ENCODE assay signal across 8 cellular contexts in genomic region chr12:53217049-53217929, GRCh38. TPM values are rescaled to one million over a fixed set of nuclear protein-coding genes. Genes with fewer than 3 reads are reported as not detected.
A peak's percentile ranks its signal among the peaks of the same experiment; 100 is the strongest.
DNase-seq lines count a peak whose midpoint lies in the region; ATAC-seq, FAIRE-seq and TF ChIP-seq lines count a peak whose summit lies in the region.

No MANE protein-coding gene starts in this region.

- H3K4me2 ChIP-seq in astrocyte (ENCODE audit: low read length): peak overlapping the region; percentile 100
- H3K4me2 ChIP-seq in HepG2 (ENCODE audit: low read depth, low read length): peak overlapping the region; percentile 25

- H3K9me3 ChIP-seq in astrocyte (ENCODE audit: insufficient read depth, low read depth, low read length) (no peaks in the 10 kb centered on the region), HepG2 (ENCODE audit: low read length) (no peaks in the 10 kb centered on the region), upper lobe of right lung (no peaks in the 10 kb centered on the region)

- no peak for TF ChIP-seq RAD21 in HepG2 (CRISPR knock-in tag; IDR thresholded peaks at IDR 0.05)

- no peak for ATAC-seq in HepG2
- ATAC-seq in upper lobe of right lung: no peak
- ATAC-seq in HG03354 (IDR thresholded peaks at IDR 0.05; ENCODE audit: poor library complexity, severe bottlenecking, unreplicated experiment): no peak

- H3K4me3 Mint-ChIP-seq in astrocyte (ENCODE audit: unreplicated experiment): peak overlapping the region; percentile 43

- CTCF ChIA-PET in HepG2 (lab: Yijun Ruan, JAX; ENCODE audit: low intra/inter-chr PET ratio, low total read pairs): no interaction called here

- BruUV-seq in HepG2 (replicated peaks; lab: Mats Ljungman, UMichigan): no TSS peak

- no peaks in the 10 kb centered on the region for H3K9me3 Mint-ChIP-seq in astrocyte (ENCODE audit: unreplicated experiment)

- H2AFZ ChIP-seq in astrocyte (ENCODE audit: low read depth, low read length): no peak overlapping the region
- H2AFZ ChIP-seq in HepG2 (ENCODE audit: low read length): no peak overlapping the region

- H3K36me3 Mint-ChIP-seq in astrocyte (ENCODE audit: low read depth, unreplicated experiment): peaks cover 10% of the 10 kb centered on the region

- no peak overlapping the region for H3K27ac ChIP-seq in astrocyte (ENCODE audit: low read depth, low read length)
- H3K27ac ChIP-seq in HepG2 (ENCODE audit: extremely low read length, insufficient read depth, low read length): no peak overlapping the region
- peak overlapping the region; percentile 99 for H3K27ac ChIP-seq in upper lobe of right lung

- peaks cover 38% of the 10 kb centered on the region for H3K79me2 ChIP-seq in astrocyte (ENCODE audit: insufficient read depth, low read length)
- no peaks in the 10 kb centered on the region for H3K79me2 ChIP-seq in HepG2 (ENCODE audit: insufficient read depth, low read length)

- peak overlapping the region; percentile 46 for H3K9ac ChIP-seq in astrocyte (ENCODE audit: low read length)
- no peak overlapping the region for H3K9ac ChIP-seq in HepG2 (ENCODE audit: insufficient read depth, low read depth, low read length)

- TF ChIP-seq EP300 in HepG2 (IDR thresholded peaks at IDR 0.05; ENCODE audit: low read depth in 2 of 2, low read length in 2 of 2) (no peak), HepG2 (CRISPR knock-in tag; IDR thresholded peaks at IDR 0.05; ENCODE audit: borderline replicate concordance) (no peak)

- H3K27ac Mint-ChIP-seq in astrocyte (ENCODE audit: unreplicated experiment): no peak overlapping the region

- H3K36me3 ChIP-seq in astrocyte (ENCODE audit: insufficient read depth, low read length) (no peaks in the 10 kb centered on the region), HepG2 (replicated peaks in 1 of 2; ENCODE audit: control insufficient read depth in 1 of 2, insufficient read depth in 2 of 2, low read length in 2 of 2) (no peaks in the 10 kb centered on the region; a peak in 1 of 5 replicates), upper lobe of right lung (peaks cover 29% of the 10 kb centered on the region)

- no peak for TF ChIP-seq CTCF in astrocyte (IDR thresholded peaks at IDR 0.05; ENCODE audit: insufficient read depth, low read depth, low read length)
- TF ChIP-seq CTCF in HepG2 (CRISPR knock-in tag; IDR thresholded peaks at IDR 0.05): no peak
- no peak for TF ChIP-seq CTCF in upper lobe of right lung (IDR thresholded peaks at IDR 0.05)

- FAIRE-seq in astrocyte (lab: Jason Lieb, UNC): no peak
- FAIRE-seq in HepG2 (lab: Jason Lieb, UNC): no peak

- H4K20me1 ChIP-seq in astrocyte (ENCODE audit: insufficient read depth, low read length) (peaks cover 41% of the 10 kb centered on the region), HepG2 (ENCODE audit: insufficient read depth, low read length) (no peaks in the 10 kb centered on the region)

- DNase-seq in 8988T (peak; percentile 73), M059J (ENCODE audit: low read depth) (peak; percentile 56), astrocyte (ENCODE audit: low read depth) (no peak), HepG2 (ENCODE audit: low spot score) (no peak), upper lobe of right lung (peak; percentile 77), germinal center (ENCODE audit: low spot score) (no peak), SIG-M5 (lab: John Stamatoyannopoulos, UW) (no peak)

- H3K27me3 ChIP-seq in astrocyte (ENCODE audit: insufficient read depth, low read length) (no peaks in the 10 kb centered on the region), HepG2 (ENCODE audit: control insufficient read depth in 1 of 2, insufficient read depth in 2 of 2, low read length in 2 of 2) (peaks cover 0 to 8% of the 10 kb centered on the region in 2 experiments; a peak in 2 of 5 replicates), upper lobe of right lung (no peaks in the 10 kb centered on the region)

- in situ Hi-C loops in HepG2 (cut with HindIII; ENCODE audit: extremely low pct_ligation_motif_present, low pct_unique_long_range_greater_than_20kb): loop anchor here (5.0 kb wide), 1 partner anchor 50 kb away; the partner anchor contains the start of gene ESPL1

- POLR2A ChIA-PET in HepG2 (lab: Yijun Ruan, JAX): interaction anchor here (0.6 to 3.6 kb wide), 4 partner anchors 34 to 104 kb away, joined by 3 to 8 read pairs (median 6); partner anchors contain the start of gene PFDN5

- TF ChIP-seq POLR2A in HepG2 (IDR thresholded peaks at IDR 0.05; ENCODE audit: insufficient read depth in 1 of 2, low read depth in 2 of 2, low read length in 2 of 2): no peak

- H3K4me3 ChIP-seq in astrocyte (ENCODE audit: insufficient read depth, low read depth, low read length) (no peak overlapping the region), HepG2 (replicated peaks in 1 of 3; ENCODE audit: insufficient read depth in 1 of 3, low read depth in 2 of 3, low read length in 3 of 3) (no peak overlapping the region), upper lobe of right lung (peak overlapping the region; percentile 79)

- intact Hi-C loops in HepG2 (cut with micrococcal nuclease; ENCODE audit: unreplicated experiment): no loop called here
- intact Hi-C loops in upper lobe of right lung (cut with DNase I): loop anchor here (10.0 kb wide), 1 partner anchor 68 kb away; no protein-coding TSS in a partner anchor

- H3K4me1 ChIP-seq in astrocyte (ENCODE audit: insufficient read depth, low read length) (peaks cover 42% of the 10 kb centered on the region), HepG2 (ENCODE audit: insufficient read depth, low read length) (peaks cover 44% of the 10 kb centered on the region), upper lobe of right lung (peaks cover 63% of the 10 kb centered on the region)

- WGBS in HepG2 (ENCODE audit: low lambda C conversion rate): 40% methylated on average over 20 of the region's 20 CpGs

- H3K27me3 Mint-ChIP-seq in astrocyte (ENCODE audit: low read depth, unreplicated experiment): peaks cover 8% of the 10 kb centered on the region

- peaks cover 29% of the 10 kb centered on the region for H3K4me1 Mint-ChIP-seq in astrocyte (ENCODE audit: low read depth, unreplicated experiment)

RNA-seq across cellular contexts. Expression of gene ITGB7, which starts 10.2 kb away (rescaled TPM):
- not detected in 2 replicates for total RNA-seq in M059J (2014; rRNA removed; shearing (Covaris generic))
- total RNA-seq in astrocyte (0.79 and 1.3 TPM in 2 replicates), HepG2 (2016; rRNA removed; fragmentation: Illumina TruSeq; extraction: Trizol) (0.13 and 0.18 TPM in 2 replicates), upper lobe of right lung (7.7 TPM)
- not detected in 2 replicates for total RNA-seq in HepG2 (2016; cell fraction: cytosol; rRNA removed; fragmentation: Illumina TruSeq; extraction: Trizol; ENCODE audit: low read depth)
- total RNA-seq in HepG2 (2016; cell fraction: insoluble cytoplasmic fraction; rRNA removed; fragmentation: Illumina TruSeq; extraction: Trizol): 0.32 TPM in 1 of 2 replicates, not detected in the other
- not detected in 2 replicates for total RNA-seq in HepG2 (2016; cell fraction: membrane; rRNA removed; fragmentation: Illumina TruSeq; extraction: Trizol)
- total RNA-seq in HepG2 (2016; cell fraction: nucleus; rRNA removed; fragmentation: Illumina TruSeq; extraction: Trizol): not detected in 2 replicates
- polyA plus RNA-seq in HepG2 (2011; rRNA removed): 0.14 and 0.16 TPM in 2 replicates
- 0.09 and 0.13 TPM in 2 replicates for polyA plus RNA-seq in HepG2 (2011; cell fraction: cytosol; rRNA removed)
- 0.39 and 0.40 TPM in 2 replicates for polyA plus RNA-seq in HepG2 (2011; cell fraction: nucleus; rRNA removed)
- 0.20 and 0.30 TPM in 2 replicates for polyA plus RNA-seq in HepG2 (2012)
- polyA plus RNA-seq in HepG2 (2016; cell fraction: cytosol; fragmentation: Illumina TruSeq; extraction: Trizol; ENCODE audit: low read depth): not detected in 2 replicates
- 0.33 TPM in 1 of 2 replicates, not detected in the other for polyA plus RNA-seq in HepG2 (2016; cell fraction: insoluble cytoplasmic fraction; fragmentation: Illumina TruSeq; extraction: Trizol; ENCODE audit: low read depth)
- polyA plus RNA-seq in HepG2 (2016; cell fraction: membrane; fragmentation: Illumina TruSeq; extraction: Trizol; ENCODE audit: low read depth): not detected in 2 replicates
- 0.20 TPM in 1 of 2 replicates, not detected in the other for polyA plus RNA-seq in HepG2 (2016; cell fraction: nucleus; fragmentation: Illumina TruSeq; extraction: Trizol; ENCODE audit: insufficient read depth, low read depth)
- 0.40 and 2.6 TPM in 2 replicates for polyA minus RNA-seq in HepG2 (2011; rRNA and poly(A)+ RNA removed; ENCODE audit: low replicate concordance)
- not detected in 2 replicates for polyA minus RNA-seq in HepG2 (2011; cell fraction: cytosol; rRNA and poly(A)+ RNA removed)
- not detected in 2 replicates for polyA minus RNA-seq in HepG2 (2011; cell fraction: nucleus; rRNA and poly(A)+ RNA removed)

RNA-seq across cellular contexts. Expression of gene RARG, which starts 14.7 kb away (rescaled TPM):
- total RNA-seq in M059J (2014; rRNA removed; shearing (Covaris generic)): 16.7 and 22.1 TPM in 2 replicates
- total RNA-seq in astrocyte: 10.1 and 11.7 TPM in 2 replicates
- 0.77 and 0.91 TPM in 2 replicates for total RNA-seq in HepG2 (2016; rRNA removed; fragmentation: Illumina TruSeq; extraction: Trizol)
- total RNA-seq in HepG2 (2016; cell fraction: cytosol; rRNA removed; fragmentation: Illumina TruSeq; extraction: Trizol; ENCODE audit: low read depth): 0.18 and 0.91 TPM in 2 replicates
- total RNA-seq in HepG2 (2016; cell fraction: insoluble cytoplasmic fraction; rRNA removed; fragmentation: Illumina TruSeq; extraction: Trizol): 0.49 and 1.3 TPM in 2 replicates
- total RNA-seq in HepG2 (2016; cell fraction: membrane; rRNA removed; fragmentation: Illumina TruSeq; extraction: Trizol): 0.90 and 1.1 TPM in 2 replicates
- total RNA-seq in HepG2 (2016; cell fraction: nucleus; rRNA removed; fragmentation: Illumina TruSeq; extraction: Trizol): 0.72 and 1.5 TPM in 2 replicates
- 1.5 and 1.6 TPM in 2 replicates for polyA plus RNA-seq in HepG2 (2011; rRNA removed)
- polyA plus RNA-seq in HepG2 (2011; cell fraction: cytosol; rRNA removed): 0.87 and 1.9 TPM in 2 replicates
- polyA plus RNA-seq in HepG2 (2011; cell fraction: nucleus; rRNA removed): 3.2 and 4.1 TPM in 2 replicates
- 0.89 and 0.92 TPM in 2 replicates for polyA plus RNA-seq in HepG2 (2012)
- polyA plus RNA-seq in HepG2 (2016; cell fraction: cytosol; fragmentation: Illumina TruSeq; extraction: Trizol; ENCODE audit: low read depth): 0.21 and 0.27 TPM in 2 replicates
- polyA plus RNA-seq in HepG2 (2016; cell fraction: insoluble cytoplasmic fraction; fragmentation: Illumina TruSeq; extraction: Trizol; ENCODE audit: low read depth): 1.0 and 1.1 TPM in 2 replicates
- polyA plus RNA-seq in HepG2 (2016; cell fraction: membrane; fragmentation: Illumina TruSeq; extraction: Trizol; ENCODE audit: low read depth): 0.57 and 0.81 TPM in 2 replicates
- polyA plus RNA-seq in HepG2 (2016; cell fraction: nucleus; fragmentation: Illumina TruSeq; extraction: Trizol; ENCODE audit: insufficient read depth, low read depth): 2.2 and 2.3 TPM in 2 replicates
- 4.0 and 33.4 TPM in 2 replicates for polyA minus RNA-seq in HepG2 (2011; rRNA and poly(A)+ RNA removed; ENCODE audit: low replicate concordance)
- 0.99 and 1.1 TPM in 2 replicates for polyA minus RNA-seq in HepG2 (2011; cell fraction: cytosol; rRNA and poly(A)+ RNA removed)
- 0.25 and 1.7 TPM in 2 replicates for polyA minus RNA-seq in HepG2 (2011; cell fraction: nucleus; rRNA and poly(A)+ RNA removed)
- total RNA-seq in upper lobe of right lung: 23.8 TPM

RNA-seq across cellular contexts. Expression of gene CSAD, which starts 36.6 kb away (rescaled TPM):
- total RNA-seq in M059J (2014; rRNA removed; shearing (Covaris generic)): 0.89 and 2.6 TPM in 2 replicates
- 16.7 and 19.4 TPM in 2 replicates for total RNA-seq in astrocyte
- 2.7 and 7.2 TPM in 2 replicates for total RNA-seq in HepG2 (2016; rRNA removed; fragmentation: Illumina TruSeq; extraction: Trizol)
- total RNA-seq in HepG2 (2016; cell fraction: cytosol; rRNA removed; fragmentation: Illumina TruSeq; extraction: Trizol; ENCODE audit: low read depth): 3.9 and 6.0 TPM in 2 replicates
- 1.3 and 7.7 TPM in 2 replicates for total RNA-seq in HepG2 (2016; cell fraction: insoluble cytoplasmic fraction; rRNA removed; fragmentation: Illumina TruSeq; extraction: Trizol)
- total RNA-seq in HepG2 (2016; cell fraction: membrane; rRNA removed; fragmentation: Illumina TruSeq; extraction: Trizol): 2.3 TPM in 2 replicates
- 12.9 and 16.2 TPM in 2 replicates for total RNA-seq in HepG2 (2016; cell fraction: nucleus; rRNA removed; fragmentation: Illumina TruSeq; extraction: Trizol)
- 23.5 and 25.2 TPM in 2 replicates for polyA plus RNA-seq in HepG2 (2011; rRNA removed)
- 4.3 and 5.6 TPM in 2 replicates for polyA plus RNA-seq in HepG2 (2011; cell fraction: cytosol; rRNA removed)
- 112 and 125 TPM in 2 replicates for polyA plus RNA-seq in HepG2 (2011; cell fraction: nucleus; rRNA removed)
- 10.0 and 10.8 TPM in 2 replicates for polyA plus RNA-seq in HepG2 (2012)
- 0.41 and 0.44 TPM in 2 replicates for polyA plus RNA-seq in HepG2 (2016; cell fraction: cytosol; fragmentation: Illumina TruSeq; extraction: Trizol; ENCODE audit: low read depth)
- polyA plus RNA-seq in HepG2 (2016; cell fraction: insoluble cytoplasmic fraction; fragmentation: Illumina TruSeq; extraction: Trizol; ENCODE audit: low read depth): 2.9 and 3.3 TPM in 2 replicates
- polyA plus RNA-seq in HepG2 (2016; cell fraction: membrane; fragmentation: Illumina TruSeq; extraction: Trizol; ENCODE audit: low read depth): 1.2 TPM in 2 replicates
- 64.6 and 67.6 TPM in 2 replicates for polyA plus RNA-seq in HepG2 (2016; cell fraction: nucleus; fragmentation: Illumina TruSeq; extraction: Trizol; ENCODE audit: insufficient read depth, low read depth)
- polyA minus RNA-seq in HepG2 (2011; rRNA and poly(A)+ RNA removed; ENCODE audit: low replicate concordance): 12.1 and 29.8 TPM in 2 replicates
- 1.8 and 1.9 TPM in 2 replicates for polyA minus RNA-seq in HepG2 (2011; cell fraction: cytosol; rRNA and poly(A)+ RNA removed)
- 20.1 and 26.4 TPM in 2 replicates for polyA minus RNA-seq in HepG2 (2011; cell fraction: nucleus; rRNA and poly(A)+ RNA removed)
- 41.7 TPM for total RNA-seq in upper lobe of right lung

RNA-seq across cellular contexts. Expression of gene ZNF740, which starts 36.8 kb away (rescaled TPM):
- total RNA-seq in M059J (2014; rRNA removed; shearing (Covaris generic)): 9.5 and 11.7 TPM in 2 replicates
- total RNA-seq in astrocyte (31.0 and 32.7 TPM in 2 replicates), HepG2 (2016; rRNA removed; fragmentation: Illumina TruSeq; extraction: Trizol) (15.0 and 16.9 TPM in 2 replicates), upper lobe of right lung (46.8 TPM)
- 2.4 and 4.8 TPM in 2 replicates for total RNA-seq in HepG2 (2016; cell fraction: cytosol; rRNA removed; fragmentation: Illumina TruSeq; extraction: Trizol; ENCODE audit: low read depth)
- total RNA-seq in HepG2 (2016; cell fraction: insoluble cytoplasmic fraction; rRNA removed; fragmentation: Illumina TruSeq; extraction: Trizol): 13.9 and 16.1 TPM in 2 replicates
- total RNA-seq in HepG2 (2016; cell fraction: membrane; rRNA removed; fragmentation: Illumina TruSeq; extraction: Trizol): 11.3 and 11.8 TPM in 2 replicates
- total RNA-seq in HepG2 (2016; cell fraction: nucleus; rRNA removed; fragmentation: Illumina TruSeq; extraction: Trizol): 20.9 and 23.7 TPM in 2 replicates
- polyA plus RNA-seq in HepG2 (2011; rRNA removed): 19.0 and 22.0 TPM in 2 replicates
- 7.2 and 8.9 TPM in 2 replicates for polyA plus RNA-seq in HepG2 (2011; cell fraction: cytosol; rRNA removed)
- 49.3 and 50.2 TPM in 2 replicates for polyA plus RNA-seq in HepG2 (2011; cell fraction: nucleus; rRNA removed)
- polyA plus RNA-seq in HepG2 (2012): 15.4 and 16.5 TPM in 2 replicates
- polyA plus RNA-seq in HepG2 (2016; cell fraction: cytosol; fragmentation: Illumina TruSeq; extraction: Trizol; ENCODE audit: low read depth): 1.4 and 2.0 TPM in 2 replicates
- 11.3 and 12.0 TPM in 2 replicates for polyA plus RNA-seq in HepG2 (2016; cell fraction: insoluble cytoplasmic fraction; fragmentation: Illumina TruSeq; extraction: Trizol; ENCODE audit: low read depth)
- polyA plus RNA-seq in HepG2 (2016; cell fraction: membrane; fragmentation: Illumina TruSeq; extraction: Trizol; ENCODE audit: low read depth): 4.1 and 5.8 TPM in 2 replicates
- polyA plus RNA-seq in HepG2 (2016; cell fraction: nucleus; fragmentation: Illumina TruSeq; extraction: Trizol; ENCODE audit: insufficient read depth, low read depth): 21.2 and 25.1 TPM in 2 replicates
- 41.0 and 77.8 TPM in 2 replicates for polyA minus RNA-seq in HepG2 (2011; rRNA and poly(A)+ RNA removed; ENCODE audit: low replicate concordance)
- 8.4 and 10.6 TPM in 2 replicates for polyA minus RNA-seq in HepG2 (2011; cell fraction: cytosol; rRNA and poly(A)+ RNA removed)
- polyA minus RNA-seq in HepG2 (2011; cell fraction: nucleus; rRNA and poly(A)+ RNA removed): 91.4 and 93.6 TPM in 2 replicates

RNA-seq across cellular contexts. Expression of gene ESPL1, which starts 50.8 kb away (rescaled TPM):
- total RNA-seq in M059J (2014; rRNA removed; shearing (Covaris generic)): 2.9 and 9.0 TPM in 2 replicates
- total RNA-seq in astrocyte (1.2 and 2.0 TPM in 2 replicates), HepG2 (2016; rRNA removed; fragmentation: Illumina TruSeq; extraction: Trizol) (11.5 and 11.6 TPM in 2 replicates), upper lobe of right lung (0.35 TPM)
- total RNA-seq in HepG2 (2016; cell fraction: cytosol; rRNA removed; fragmentation: Illumina TruSeq; extraction: Trizol; ENCODE audit: low read depth): 2.5 and 2.8 TPM in 2 replicates
- 11.5 and 12.0 TPM in 2 replicates for total RNA-seq in HepG2 (2016; cell fraction: insoluble cytoplasmic fraction; rRNA removed; fragmentation: Illumina TruSeq; extraction: Trizol)
- total RNA-seq in HepG2 (2016; cell fraction: membrane; rRNA removed; fragmentation: Illumina TruSeq; extraction: Trizol): 3.1 and 4.2 TPM in 2 replicates
- total RNA-seq in HepG2 (2016; cell fraction: nucleus; rRNA removed; fragmentation: Illumina TruSeq; extraction: Trizol): 16.7 and 24.8 TPM in 2 replicates
- 5.3 and 5.8 TPM in 2 replicates for polyA plus RNA-seq in HepG2 (2011; rRNA removed)
- polyA plus RNA-seq in HepG2 (2011; cell fraction: cytosol; rRNA removed): 1.9 and 3.3 TPM in 2 replicates
- polyA plus RNA-seq in HepG2 (2011; cell fraction: nucleus; rRNA removed): 22.2 and 36.2 TPM in 2 replicates
- 2.4 and 4.2 TPM in 2 replicates for polyA plus RNA-seq in HepG2 (2012)
- 0.60 and 0.89 TPM in 2 replicates for polyA plus RNA-seq in HepG2 (2016; cell fraction: cytosol; fragmentation: Illumina TruSeq; extraction: Trizol; ENCODE audit: low read depth)
- 5.1 and 8.7 TPM in 2 replicates for polyA plus RNA-seq in HepG2 (2016; cell fraction: insoluble cytoplasmic fraction; fragmentation: Illumina TruSeq; extraction: Trizol; ENCODE audit: low read depth)
- polyA plus RNA-seq in HepG2 (2016; cell fraction: membrane; fragmentation: Illumina TruSeq; extraction: Trizol; ENCODE audit: low read depth): 1.7 and 1.8 TPM in 2 replicates
- polyA plus RNA-seq in HepG2 (2016; cell fraction: nucleus; fragmentation: Illumina TruSeq; extraction: Trizol; ENCODE audit: insufficient read depth, low read depth): 41.3 and 46.0 TPM in 2 replicates
- polyA minus RNA-seq in HepG2 (2011; rRNA and poly(A)+ RNA removed; ENCODE audit: low replicate concordance): 14.1 and 75.7 TPM in 2 replicates
- 2.5 and 3.9 TPM in 2 replicates for polyA minus RNA-seq in HepG2 (2011; cell fraction: cytosol; rRNA and poly(A)+ RNA removed)
- polyA minus RNA-seq in HepG2 (2011; cell fraction: nucleus; rRNA and poly(A)+ RNA removed): 13.1 and 16.0 TPM in 2 replicates

Comparison
In these comparisons a context has a peak if more than half of its experiments do, and no peak if none do; other contexts are left out.
1. DNase-seq: peak in 8988T (single experiment), M059J (single experiment) and upper lobe of right lung (single experiment); none in astrocyte (single experiment), HepG2 (single experiment), germinal center (single experiment) and SIG-M5 (single experiment).